8 cellular contexts compared by ENCODE assay signal in the genomic region with DNA sequence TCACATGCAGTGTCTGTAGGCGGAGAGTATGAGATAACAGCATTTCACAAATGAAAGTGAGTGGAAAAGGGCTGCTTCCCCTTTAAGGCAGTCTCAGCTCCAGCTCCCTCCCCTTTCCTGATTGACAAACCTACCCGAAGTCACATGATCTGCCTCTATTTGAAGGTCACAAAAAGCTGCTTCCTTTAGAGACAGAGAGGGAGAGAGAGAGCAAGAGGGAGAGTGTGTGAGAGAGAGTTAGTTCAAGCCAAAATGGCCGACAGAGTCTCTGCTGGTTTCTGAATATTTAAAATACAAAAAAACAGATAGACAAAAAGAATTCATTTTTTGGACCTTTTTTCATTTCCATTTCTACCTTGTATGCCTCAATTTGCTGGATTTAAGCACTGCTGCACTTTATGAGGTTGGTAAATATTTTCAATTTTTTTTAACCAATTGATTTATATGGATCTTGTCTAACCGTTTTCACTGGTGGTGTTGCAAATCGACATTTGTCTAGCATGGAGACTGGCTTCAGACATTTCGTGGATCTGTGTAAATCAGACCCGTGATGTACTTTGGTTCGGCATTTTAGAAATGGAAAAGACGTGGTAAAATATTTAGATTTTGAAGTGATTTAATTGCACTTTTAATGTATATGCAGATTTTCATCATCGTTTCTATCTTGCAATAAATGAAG. TPM values are rescaled to one million over a fixed set of nuclear protein-coding genes. Genes with fewer than 3 reads are reported as not detected.
DNase-seq lines count a peak whose midpoint lies in the region; ATAC-seq and TF ChIP-seq lines count a peak whose summit lies in the region.

A gene with protein sequence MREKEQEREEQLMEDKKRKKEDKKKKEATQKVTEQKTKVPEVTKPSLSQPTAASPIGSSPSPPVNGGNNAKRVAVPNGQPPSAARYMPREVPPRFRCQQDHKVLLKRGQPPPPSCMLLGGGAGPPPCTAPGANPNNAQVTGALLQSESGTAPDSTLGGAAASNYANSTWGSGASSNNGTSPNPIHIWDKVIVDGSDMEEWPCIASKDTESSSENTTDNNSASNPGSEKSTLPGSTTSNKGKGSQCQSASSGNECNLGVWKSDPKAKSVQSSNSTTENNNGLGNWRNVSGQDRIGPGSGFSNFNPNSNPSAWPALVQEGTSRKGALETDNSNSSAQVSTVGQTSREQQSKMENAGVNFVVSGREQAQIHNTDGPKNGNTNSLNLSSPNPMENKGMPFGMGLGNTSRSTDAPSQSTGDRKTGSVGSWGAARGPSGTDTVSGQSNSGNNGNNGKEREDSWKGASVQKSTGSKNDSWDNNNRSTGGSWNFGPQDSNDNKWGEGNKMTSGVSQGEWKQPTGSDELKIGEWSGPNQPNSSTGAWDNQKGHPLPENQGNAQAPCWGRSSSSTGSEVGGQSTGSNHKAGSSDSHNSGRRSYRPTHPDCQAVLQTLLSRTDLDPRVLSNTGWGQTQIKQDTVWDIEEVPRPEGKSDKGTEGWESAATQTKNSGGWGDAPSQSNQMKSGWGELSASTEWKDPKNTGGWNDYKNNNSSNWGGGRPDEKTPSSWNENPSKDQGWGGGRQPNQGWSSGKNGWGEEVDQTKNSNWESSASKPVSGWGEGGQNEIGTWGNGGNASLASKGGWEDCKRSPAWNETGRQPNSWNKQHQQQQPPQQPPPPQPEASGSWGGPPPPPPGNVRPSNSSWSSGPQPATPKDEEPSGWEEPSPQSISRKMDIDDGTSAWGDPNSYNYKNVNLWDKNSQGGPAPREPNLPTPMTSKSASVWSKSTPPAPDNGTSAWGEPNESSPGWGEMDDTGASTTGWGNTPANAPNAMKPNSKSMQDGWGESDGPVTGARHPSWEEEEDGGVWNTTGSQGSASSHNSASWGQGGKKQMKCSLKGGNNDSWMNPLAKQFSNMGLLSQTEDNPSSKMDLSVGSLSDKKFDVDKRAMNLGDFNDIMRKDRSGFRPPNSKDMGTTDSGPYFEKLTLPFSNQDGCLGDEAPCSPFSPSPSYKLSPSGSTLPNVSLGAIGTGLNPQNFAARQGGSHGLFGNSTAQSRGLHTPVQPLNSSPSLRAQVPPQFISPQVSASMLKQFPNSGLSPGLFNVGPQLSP (N-terminal part only) (plus strand): TSS at position 188 of the 679 bp plus-strand sequence. CDS start 211 bp downstream, at position 399.

- peaks cover 0 to 63% (median 41%) of the 10 kb centered on the region in 4 donors for H3K4me1 ChIP-seq in tibial artery

- H3K36me3 ChIP-seq in GM06990 (ENCODE audit: control insufficient read depth, insufficient read depth, low read length) (no peaks in the 10 kb centered on the region), tibial artery (no peaks in the 10 kb centered on the region)

- H3K4me1 Mint-ChIP-seq in HFFc6 (ENCODE audit: low read depth) (peaks cover 53% of the 10 kb centered on the region), glutamatergic neuron (ENCODE audit: low read depth, unreplicated experiment) (peaks cover 24% of the 10 kb centered on the region)
- H3K4me1 Mint-ChIP-seq in activated naive CD8-positive, alpha-beta T cell (ENCODE audit: low read depth): peaks cover 60% of the 10 kb centered on the region

- peak; percentile 79 for TF ChIP-seq POLR2A in NB4 (IDR thresholded peaks at IDR 0.05; ENCODE audit: extremely low read depth, insufficient read length)

- DNase-seq in GM06990 (ENCODE audit: extremely low read depth, insufficient read length) (peak; percentile 85), HFFc6 (peak; percentile 97), NB4 (ENCODE audit: low read depth) (peak; percentile 96), SK-N-DZ (ENCODE audit: low spot score) (peak; percentile 97), glutamatergic neuron (peak; percentile 31), omental fat pad (ENCODE audit: low spot score) (peak; percentile 48), tibial artery (peak; percentile 84 to 86)

- peak within 1 kb of the TSS; percentile 60 to 63 for H3K27ac ChIP-seq in tibial artery

- H3K27me3 Mint-ChIP-seq in HFFc6 (ENCODE audit: insufficient read depth) (peaks cover 2% of the 10 kb centered on the region), glutamatergic neuron (ENCODE audit: unreplicated experiment) (peaks cover 2% of the 10 kb centered on the region)
- no peaks in the 10 kb centered on the region for H3K27me3 Mint-ChIP-seq in activated naive CD8-positive, alpha-beta T cell

- peak within 1 kb of the TSS; percentile 87 for H3K27ac Mint-ChIP-seq in HFFc6
- peak within 1 kb of the TSS; percentile 95 for H3K27ac Mint-ChIP-seq in activated naive CD8-positive, alpha-beta T cell
- H3K27ac Mint-ChIP-seq in glutamatergic neuron (ENCODE audit: unreplicated experiment): peak within 1 kb of the TSS; percentile 99

- H3K9me3 Mint-ChIP-seq in HFFc6 (no peaks in the 10 kb centered on the region), glutamatergic neuron (ENCODE audit: unreplicated experiment) (peaks cover 5% of the 10 kb centered on the region)
- no peaks in the 10 kb centered on the region for H3K9me3 Mint-ChIP-seq in activated naive CD8-positive, alpha-beta T cell (ENCODE audit: low read depth)

- no peaks in the 10 kb centered on the region for H3K9me3 ChIP-seq in tibial artery

- H3K27me3 ChIP-seq in GM06990 (replicated peaks; ENCODE audit: control insufficient read depth, insufficient read depth, low read length): no peaks in the 10 kb centered on the region
- H3K27me3 ChIP-seq in tibial artery: no peaks in the 10 kb centered on the region

- TF ChIP-seq CTCF in GM06990 (IDR thresholded peaks at IDR 0.05; ENCODE audit: insufficient read depth, low read length, poor library complexity, severe bottlenecking) (no peak), HFFc6 (IDR thresholded peaks at IDR 0.05) (no peak), NB4 (IDR thresholded peaks at IDR 0.05; ENCODE audit: low read depth, low read length) (no peak), glutamatergic neuron (IDR thresholded peaks at IDR 0.05; ENCODE audit: partially characterized antibody, unreplicated experiment) (no peak), omental fat pad (IDR thresholded peaks at IDR 0.05) (no peak), tibial artery (IDR thresholded peaks at IDR 0.05) (no peak)

- peaks cover 9% of the 10 kb centered on the region for H3K36me3 Mint-ChIP-seq in HFFc6 (ENCODE audit: low read depth)
- no peaks in the 10 kb centered on the region for H3K36me3 Mint-ChIP-seq in activated naive CD8-positive, alpha-beta T cell
- no peaks in the 10 kb centered on the region for H3K36me3 Mint-ChIP-seq in glutamatergic neuron (ENCODE audit: unreplicated experiment)

- peak within 1 kb of the TSS; percentile 91 for H3K4me3 Mint-ChIP-seq in HFFc6
- peak within 1 kb of the TSS; percentile 93 for H3K4me3 Mint-ChIP-seq in activated naive CD8-positive, alpha-beta T cell
- peak within 1 kb of the TSS; percentile 94 for H3K4me3 Mint-ChIP-seq in glutamatergic neuron (ENCODE audit: unreplicated experiment)

- H3K4me3 ChIP-seq in GM06990 (replicated peaks; ENCODE audit: low read depth, low read length) (peak within 1 kb of the TSS; percentile 90), NB4 (ENCODE audit: low read depth, low read length) (peak within 1 kb of the TSS; percentile 99), tibial artery (peak within 1 kb of the TSS; percentile 49 to 63)

- ATAC-seq in omental fat pad (ENCODE audit: low FRiP score): peak; percentile 89

- intact Hi-C loops in tibial artery (cut with DNase I; ENCODE audit: low total_unique reads): loop anchor here (10.0 kb wide), 2 partner anchors 97 to 133 kb away; no protein-coding TSS in a partner anchor

RNA-seq across cellular contexts. Expression of the gene that starts here (rescaled TPM):
- 10 to 100 TPM; 30.8 to 36.3 (median 34.3) TPM for total RNA-seq in HFFc6 (2021; fragmentation: NEBNext Ultra II Directional; extraction: Animal tissue kit (Norgen Biotek cat#: 25700))
- 3.6 and 6.3 TPM in 2 replicates for polyA plus RNA-seq in SK-N-DZ (2014; cell fraction: cytosol; rRNA removed)
- polyA plus RNA-seq in SK-N-DZ (2014; cell fraction: nucleus; rRNA removed): 4.0 and 5.9 TPM in 2 replicates
- 62.0 TPM for total RNA-seq in glutamatergic neuron (ENCODE audit: unreplicated experiment)
- total RNA-seq in omental fat pad: 10 to 100 TPM; 17.2 to 57.8 (median 31.9) TPM

Comparison
In these comparisons a context has a peak if more than half of its experiments do, and no peak if none do; other contexts are left out.
1. Peak in every context shown above with its lines: DNase-seq, ATAC-seq, H3K4me3 ChIP-seq and H3K27ac ChIP-seq.
2. DNase-seq: peak in every context shown above with its lines; median percentile 97 in HFFc6; 97 in SK-N-DZ; 96 in NB4; 85 in GM06990; 85 in tibial artery; 48 in omental fat pad; 31 in glutamatergic neuron.